Comparison of ENCODE assay signal across 15 cellular contexts in the genomic region with DNA sequence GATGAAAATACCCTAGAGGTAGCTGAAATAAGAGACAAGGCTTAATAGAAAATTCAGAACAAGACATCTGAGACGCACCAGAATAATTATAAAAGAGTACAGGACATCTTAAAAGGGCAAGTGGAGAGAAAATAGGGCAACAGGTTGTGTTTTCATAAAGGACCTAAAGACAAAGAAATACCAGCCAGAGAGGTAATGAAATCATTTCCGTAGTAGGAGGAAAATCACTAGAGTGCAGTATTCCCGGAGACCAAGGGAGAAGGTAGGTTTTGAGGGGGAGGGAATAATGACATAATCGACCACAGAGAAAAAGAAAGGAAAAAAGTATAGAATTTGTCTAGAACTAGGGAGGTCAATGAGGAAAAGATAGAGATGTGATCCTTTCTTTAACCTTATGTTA.
"Had no signal": no experiment of that assay in that cellular context is flagged by ENCODE, and none has a peak within 500 bp of the region (broad histone marks: within the 10 kb centered on the region; RNA-seq: fewer than 3 reads in every experiment).

No MANE protein-coding gene starts in this region.

- H3K27me3 Mint-ChIP-seq: activated CD4-positive, alpha-beta memory T cell treated with anti-CD3 and anti-CD28 coated beads, Interleukin-2, amount 10 ng/mL, durations not matched to agents 7 days and 5 days; activated T-cell treated with anti-CD3 and anti-CD28 coated beads, Interleukin-2, amount 50 U/mL, for 24 hours had no signal

- H3K4me3 Mint-ChIP-seq: activated CD4-positive, alpha-beta memory T cell treated with anti-CD3 and anti-CD28 coated beads, Interleukin-2, amount 10 ng/mL, durations not matched to agents 7 days and 5 days; activated T-cell treated with anti-CD3 and anti-CD28 coated beads, Interleukin-2, amount 50 U/mL, for 24 hours; immature natural killer cell; mesothelial cell of epicardium had no signal

- DNase-seq: activated CD4-positive, alpha-beta memory T cell treated with anti-CD3 and anti-CD28 coated beads, Interleukin-2, amount 10 ng/mL, durations not matched to agents 7 days and 5 days; activated naive CD4-positive, alpha-beta T cell treated with anti-CD3 and anti-CD28 coated beads, Interleukin-2, amount 50 U/mL, for 16 hours; activated T-cell treated with anti-CD3 and anti-CD28 coated beads, Interleukin-2, amount 50 U/mL, for 24 hours; adrenal gland; colonic mucosa; effector CD8-positive, alpha-beta T cell; foreskin keratinocyte; heart left ventricle; immature natural killer cell; psoas muscle; right lobe of liver; stimulated activated naive CD8-positive, alpha-beta T cell treated with anti-CD3 and anti-CD28 coated beads, Interleukin-15, Interleukin-2, amounts not matched to agents 100 U/mL and 50 U/mL, for 24 hours; T1000; upper lobe of left lung had no signal

- H3K27ac Mint-ChIP-seq: activated CD4-positive, alpha-beta memory T cell treated with anti-CD3 and anti-CD28 coated beads, Interleukin-2, amount 10 ng/mL, durations not matched to agents 7 days and 5 days; activated T-cell treated with anti-CD3 and anti-CD28 coated beads, Interleukin-2, amount 50 U/mL, for 24 hours; mesothelial cell of epicardium had no signal

- ATAC-seq: foreskin keratinocyte; heart left ventricle; psoas muscle; right lobe of liver; stimulated activated naive CD8-positive, alpha-beta T cell treated with anti-CD3 and anti-CD28 coated beads, Interleukin-15, Interleukin-2, amounts not matched to agents 100 U/mL and 50 U/mL, for 24 hours had no signal

- H3K4me1 Mint-ChIP-seq: activated CD4-positive, alpha-beta memory T cell treated with anti-CD3 and anti-CD28 coated beads, Interleukin-2, amount 10 ng/mL, durations not matched to agents 7 days and 5 days; immature natural killer cell had no signal

- H3K9me3 Mint-ChIP-seq: activated CD4-positive, alpha-beta memory T cell treated with anti-CD3 and anti-CD28 coated beads, Interleukin-2, amount 10 ng/mL, durations not matched to agents 7 days and 5 days; immature natural killer cell had no signal
